31 cellular contexts compared by ENCODE assay signal in genomic region chrX:10025742-10026493, GRCh38. TPM values are rescaled to one million over a fixed set of nuclear protein-coding genes. Genes with fewer than 3 reads are reported as not detected.
"Had no signal": no experiment of that assay in that cellular context is flagged by ENCODE, and none has a peak within 500 bp of the region (broad histone marks: within the 10 kb centered on the region; RNA-seq: fewer than 3 reads in every experiment).

No MANE protein-coding gene starts in this region.

- H3K9me3 Mint-ChIP-seq: activated CD4-positive, alpha-beta memory T cell treated with anti-CD3 and anti-CD28 coated beads for 36 hours; activated naive CD8-positive, alpha-beta T cell treated with anti-CD3 and anti-CD28 coated beads for 36 hours; activated T-helper 17 cell treated with anti-CD3 and anti-CD28 coated beads, Interleukin-2, amount 50 U/mL, for 72 hours had no signal

- H3K36me3 ChIP-seq: WERI-Rb-1 had no signal

- H3K27me3 Mint-ChIP-seq: activated CD4-positive, alpha-beta memory T cell treated with anti-CD3 and anti-CD28 coated beads for 36 hours; activated naive CD8-positive, alpha-beta T cell treated with anti-CD3 and anti-CD28 coated beads for 36 hours; activated T-helper 17 cell treated with anti-CD3 and anti-CD28 coated beads, Interleukin-2, amount 50 U/mL, for 72 hours had no signal

- ATAC-seq: activated T-cell treated with anti-CD3 and anti-CD28 coated beads, Interleukin-2, amount 50 U/mL, for 72 hours; activated T-helper 17 cell treated with anti-CD3 and anti-CD28 coated beads, Interleukin-2, amount 50 U/mL, for 72 hours; Panc1 had no signal

- DNase-seq: activated CD4-positive, alpha-beta memory T cell treated with anti-CD3 and anti-CD28 coated beads for 36 hours; activated CD4-positive, alpha-beta T cell treated with anti-CD3 and anti-CD28 coated beads, Interleukin-2, amount 50 U/mL, for 1 hour; activated effector memory CD4-positive, alpha-beta T cell treated with anti-CD3 and anti-CD28 coated beads, Interleukin-2, amount 50 U/mL, for 16 hours; activated naive CD4-positive, alpha-beta T cell; activated naive CD4-positive, alpha-beta T cell treated with anti-CD3 and anti-CD28 coated beads, Interleukin-2, amount 50 U/mL, for 16 hours; activated naive CD8-positive, alpha-beta T cell treated with anti-CD3 and anti-CD28 coated beads for 36 hours; activated T-cell treated with anti-CD3 and anti-CD28 coated beads, Interleukin-2, amount 50 U/mL, for 1 hour; activated T-cell treated with anti-CD3 and anti-CD28 coated beads, Interleukin-2, amount 50 U/mL, for 72 hours; amniotic stem cell; Karpas-422; KBM-7; NCI-H1048; NCI-H1436 treated with DMSO at 0.1 percent for 48 hours; NCI-H1694 treated with DMSO at 0.1 percent for 48 hours; NCI-H2029; NCI-H345; NCI-H524 treated with DMSO at 0.1 percent for 48 hours; SHP77; SJCRH30; T1000; WERI-Rb-1 had no signal

- H3K4me3 ChIP-seq: SJCRH30, SK-N-MC had no signal

- H3K27ac ChIP-seq: SJCRH30, SK-N-MC, WERI-Rb-1 had no signal

- H3K4me1 Mint-ChIP-seq: activated T-helper 17 cell treated with anti-CD3 and anti-CD28 coated beads, Interleukin-2, amount 50 U/mL, for 72 hours had no signal

- H3K36me3 Mint-ChIP-seq: activated CD4-positive, alpha-beta memory T cell treated with anti-CD3 and anti-CD28 coated beads for 36 hours had no signal

- H3K27me3 ChIP-seq: SJCRH30 had no signal

- H3K27ac Mint-ChIP-seq: activated CD4-positive, alpha-beta memory T cell treated with anti-CD3 and anti-CD28 coated beads for 36 hours; activated naive CD8-positive, alpha-beta T cell treated with anti-CD3 and anti-CD28 coated beads for 36 hours; activated T-cell treated with anti-CD3 and anti-CD28 coated beads, Interleukin-2, amount 50 U/mL, for 72 hours; activated T-helper 17 cell treated with anti-CD3 and anti-CD28 coated beads, Interleukin-2, amount 50 U/mL, for 72 hours had no signal

- H3K4me1 ChIP-seq: SJCRH30 had no signal

- H3K4me3 Mint-ChIP-seq: activated CD4-positive, alpha-beta memory T cell treated with anti-CD3 and anti-CD28 coated beads for 36 hours; activated naive CD8-positive, alpha-beta T cell treated with anti-CD3 and anti-CD28 coated beads for 36 hours; activated T-cell treated with anti-CD3 and anti-CD28 coated beads, Interleukin-2, amount 50 U/mL, for 72 hours; activated T-helper 17 cell treated with anti-CD3 and anti-CD28 coated beads, Interleukin-2, amount 50 U/mL, for 72 hours had no signal

- H3K9me3 ChIP-seq: SJCRH30 had no signal

RNA-seq across cellular contexts. Expression of gene CLDN34, which starts 58.8 kb away (rescaled TPM):
- total RNA-seq: activated CD4-positive, alpha-beta memory T cell treated with anti-CD3 and anti-CD28 coated beads for 36 hours; activated CD8-positive, alpha-beta memory T cell treated with anti-CD3 and anti-CD28 coated beads for 36 hours; activated naive CD8-positive, alpha-beta T cell treated with anti-CD3 and anti-CD28 coated beads for 36 hours; activated T-cell treated with anti-CD3 and anti-CD28 coated beads, Interleukin-2, amount 50 U/mL, for 72 hours; activated T-helper 17 cell treated with anti-CD3 and anti-CD28 coated beads, Interleukin-2, amount 50 U/mL, for 72 hours; MCF 10A; NCI-H460; RPMI7951; SJCRH30; T-helper 1 cell treated with Interleukin-12 subunit alpha and Interleukin-12 subunit beta and Interleukin-4 antibody, amounts not matched to agents 30 ng/mL and 1 ng/mL, for 36 hours; T-helper 2 cell treated with Interferon-gamma antibody and Interleukin-4, amounts not matched to agents 100 ng/mL and 5 ng/mL, for 36 hours had no signal
- polyA plus RNA-seq: aorta had no signal
